ENCODE assay signal across 1 cellular context in the genomic region with DNA sequence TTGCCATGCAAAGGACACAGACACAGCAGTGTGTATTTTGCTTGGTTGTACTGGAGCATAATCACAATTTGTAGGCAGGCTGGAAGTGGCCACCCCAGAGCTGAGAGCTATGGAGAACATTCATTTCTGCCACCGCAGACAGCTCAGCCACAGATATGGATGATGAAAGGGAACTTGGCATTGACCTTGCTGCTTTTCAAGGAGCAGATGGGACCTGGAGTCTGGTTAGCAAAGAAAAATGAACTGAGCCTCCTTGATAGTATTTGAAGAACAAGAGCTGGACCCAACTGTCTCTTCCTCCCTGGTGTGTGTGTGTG.
TF ChIP-seq lines count a peak whose summit lies in the region.

No MANE protein-coding gene starts in this region.

TF ChIP-seq in GM23338, 12 proteins besides CTCF, POLR2A, EP300 and RAD21 (continued from another document):
- TF ChIP-seq, protein P1, sequence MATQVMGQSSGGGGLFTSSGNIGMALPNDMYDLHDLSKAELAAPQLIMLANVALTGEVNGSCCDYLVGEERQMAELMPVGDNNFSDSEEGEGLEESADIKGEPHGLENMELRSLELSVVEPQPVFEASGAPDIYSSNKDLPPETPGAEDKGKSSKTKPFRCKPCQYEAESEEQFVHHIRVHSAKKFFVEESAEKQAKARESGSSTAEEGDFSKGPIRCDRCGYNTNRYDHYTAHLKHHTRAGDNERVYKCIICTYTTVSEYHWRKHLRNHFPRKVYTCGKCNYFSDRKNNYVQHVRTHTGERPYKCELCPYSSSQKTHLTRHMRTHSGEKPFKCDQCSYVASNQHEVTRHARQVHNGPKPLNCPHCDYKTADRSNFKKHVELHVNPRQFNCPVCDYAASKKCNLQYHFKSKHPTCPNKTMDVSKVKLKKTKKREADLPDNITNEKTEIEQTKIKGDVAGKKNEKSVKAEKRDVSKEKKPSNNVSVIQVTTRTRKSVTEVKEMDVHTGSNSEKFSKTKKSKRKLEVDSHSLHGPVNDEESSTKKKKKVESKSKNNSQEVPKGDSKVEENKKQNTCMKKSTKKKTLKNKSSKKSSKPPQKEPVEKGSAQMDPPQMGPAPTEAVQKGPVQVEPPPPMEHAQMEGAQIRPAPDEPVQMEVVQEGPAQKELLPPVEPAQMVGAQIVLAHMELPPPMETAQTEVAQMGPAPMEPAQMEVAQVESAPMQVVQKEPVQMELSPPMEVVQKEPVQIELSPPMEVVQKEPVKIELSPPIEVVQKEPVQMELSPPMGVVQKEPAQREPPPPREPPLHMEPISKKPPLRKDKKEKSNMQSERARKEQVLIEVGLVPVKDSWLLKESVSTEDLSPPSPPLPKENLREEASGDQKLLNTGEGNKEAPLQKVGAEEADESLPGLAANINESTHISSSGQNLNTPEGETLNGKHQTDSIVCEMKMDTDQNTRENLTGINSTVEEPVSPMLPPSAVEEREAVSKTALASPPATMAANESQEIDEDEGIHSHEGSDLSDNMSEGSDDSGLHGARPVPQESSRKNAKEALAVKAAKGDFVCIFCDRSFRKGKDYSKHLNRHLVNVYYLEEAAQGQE (IDR thresholded peaks at IDR 0.05; ENCODE audit: unreplicated experiment), result no peak
- no peak for TF ChIP-seq ZNF114 (CRISPR knock-in tag; IDR thresholded peaks at IDR 0.05)
- no peak for TF ChIP-seq STAT1 (IDR thresholded peaks at IDR 0.05; ENCODE audit: unreplicated experiment)
- TF ChIP-seq NANOG (IDR thresholded peaks at IDR 0.05; ENCODE audit: borderline replicate concordance), result no peak
- TF ChIP-seq CREB1 (CRISPR knock-in tag; IDR thresholded peaks at IDR 0.05; ENCODE audit: low read depth), result no peak
- no peak for TF ChIP-seq POLR2AphosphoS5 (IDR thresholded peaks at IDR 0.05; ENCODE audit: low read depth)
- TF ChIP-seq EZH2phosphoT487 (IDR thresholded peaks at IDR 0.05; ENCODE audit: unreplicated experiment), result no peak
- TF ChIP-seq EZH2 (IDR thresholded peaks at IDR 0.05; ENCODE audit: low read depth, unreplicated experiment), result no peak
